ENCODE assay signal across 9 cellular contexts in genomic region chr9:109972026-109973005, GRCh38.
DNase-seq lines count a peak whose midpoint lies in the region; ATAC-seq, FAIRE-seq and TF ChIP-seq lines count a peak whose summit lies in the region.
"Had no signal": no experiment of that assay in that cellular context is flagged by ENCODE, and none has a peak within 500 bp of the region (broad histone marks: within the 10 kb centered on the region; RNA-seq: fewer than 3 reads in every experiment).

No MANE protein-coding gene starts in this region.

- H3K27ac ChIP-seq in small intestine (ENCODE audit: low read depth in 1 of 2, low read length in 1 of 2) = no peak overlapping the region
- H3K27ac ChIP-seq in ascending aorta = no peak overlapping the region

- H3K4me3 ChIP-seq in small intestine (ENCODE audit: low read depth in 1 of 2, low read length in 2 of 2) (no peak overlapping the region), ascending aorta (no peak overlapping the region)

- WGBS in small intestine, 3 donors = 45 to 69% (median 47%) methylated on average over 6 of the region's 6 CpGs

- H3K27me3 ChIP-seq in small intestine (ENCODE audit: control insufficient read depth in 2 of 2, insufficient read depth in 2 of 2, low read length in 2 of 2) (no peaks in the 10 kb centered on the region), ascending aorta (no peaks in the 10 kb centered on the region)

- peak; percentile 48 for ATAC-seq in GM19035 (IDR thresholded peaks at IDR 0.05; ENCODE audit: unreplicated experiment)
- ATAC-seq in HG03097 (IDR thresholded peaks at IDR 0.05; ENCODE audit: low FRiP score, unreplicated experiment) = peak; percentile 52
- peak; percentile 26 for ATAC-seq in activated CD8-positive, alpha-beta T cell treated with anti-CD3 and anti-CD28 coated beads, Interleukin-2, amount 10 ng/mL, durations not matched to agents 7 days and 5 days

- peaks cover 3% of the 10 kb centered on the region for H3K27me3 Mint-ChIP-seq in activated CD8-positive, alpha-beta T cell treated with anti-CD3 and anti-CD28 coated beads, Interleukin-2, amount 10 ng/mL, durations not matched to agents 7 days and 5 days (ENCODE audit: low read depth)

- no peaks in the 10 kb centered on the region for H3K9me3 Mint-ChIP-seq in activated CD8-positive, alpha-beta T cell treated with anti-CD3 and anti-CD28 coated beads, Interleukin-2, amount 10 ng/mL, durations not matched to agents 7 days and 5 days (ENCODE audit: insufficient read depth)

- TF ChIP-seq CTCF in ascending aorta (IDR thresholded peaks at IDR 0.05) = no peak

- no peak overlapping the region for H3K4me3 Mint-ChIP-seq in activated CD8-positive, alpha-beta T cell treated with anti-CD3 and anti-CD28 coated beads, Interleukin-2, amount 10 ng/mL, durations not matched to agents 7 days and 5 days

- DNase-seq in Ammon's horn (ENCODE audit: low spot score) = peak; percentile 84
- DNase-seq in activated CD8-positive, alpha-beta T cell treated with anti-CD3 and anti-CD28 coated beads, Interleukin-2, amount 10 ng/mL, durations not matched to agents 7 days and 5 days = no peak
- DNase-seq in small intestine = peak; percentile 38
- no peak for DNase-seq in NCI-H345 treated with DMSO at 0.1 percent for 48 hours (lab: John Stamatoyannopoulos, UW; ENCODE audit: unreplicated experiment)
- no peak for DNase-seq in A172 (ENCODE audit: low spot score)
- no peak for DNase-seq in ascending aorta (ENCODE audit: low spot score in 2 of 2)

- intact Hi-C loops in ascending aorta (cut with DNase I) = no loop called here

- no peak overlapping the region for H3K27ac Mint-ChIP-seq in activated CD8-positive, alpha-beta T cell treated with anti-CD3 and anti-CD28 coated beads, Interleukin-2, amount 10 ng/mL, durations not matched to agents 7 days and 5 days

- H3K4me1 Mint-ChIP-seq in activated CD8-positive, alpha-beta T cell treated with anti-CD3 and anti-CD28 coated beads, Interleukin-2, amount 10 ng/mL, durations not matched to agents 7 days and 5 days (ENCODE audit: low read depth) = peaks cover 47% of the 10 kb centered on the region

- POLR2A ChIA-PET in activated CD8-positive, alpha-beta T cell treated with anti-CD3 and anti-CD28 coated beads, Interleukin-2, amount 10 ng/mL, durations not matched to agents 7 days and 5 days (lab: Charles Lee) = no interaction called here

- H3K4me1 ChIP-seq in small intestine (ENCODE audit: control insufficient read depth in 2 of 2, insufficient read depth in 1 of 2, low read depth in 1 of 2, low read length in 1 of 2) (no peaks in the 10 kb centered on the region), ascending aorta (peaks cover 0 to 27% of the 10 kb centered on the region in 2 donors)

- CTCF ChIA-PET in activated CD8-positive, alpha-beta T cell treated with anti-CD3 and anti-CD28 coated beads, Interleukin-2, amount 10 ng/mL, durations not matched to agents 7 days and 5 days (lab: Charles Lee) = interaction anchor here (1.3 to 3.3 kb wide), 2 partner anchors 65 to 69 kb away, joined by 3 to 8 read pairs; no protein-coding TSS in a partner anchor

- FAIRE-seq in small intestine (lab: Jason Lieb, UNC) = no peak
- FAIRE-seq: keratinocyte had no signal

- peaks cover 3% of the 10 kb centered on the region for H3K36me3 Mint-ChIP-seq in activated CD8-positive, alpha-beta T cell treated with anti-CD3 and anti-CD28 coated beads, Interleukin-2, amount 10 ng/mL, durations not matched to agents 7 days and 5 days (ENCODE audit: low read depth)

- H3K36me3 ChIP-seq in small intestine (ENCODE audit: control insufficient read depth in 2 of 2, insufficient read depth in 2 of 2, low read length in 2 of 2) (no peaks in the 10 kb centered on the region), ascending aorta (no peaks in the 10 kb centered on the region)

- no peaks in the 10 kb centered on the region for H3K9me3 ChIP-seq in small intestine (ENCODE audit: control insufficient read depth, low read depth)
- H3K9me3 ChIP-seq in ascending aorta = no peaks in the 10 kb centered on the region

Comparison
In these comparisons a context has a peak if more than half of its experiments do, and no peak if none do; other contexts are left out.
1. DNase-seq: peak in Ammon's horn (single experiment) and small intestine (single experiment); none in activated CD8-positive, alpha-beta T cell treated with anti-CD3 and anti-CD28 coated beads, Interleukin-2, amount 10 ng/mL, durations not matched to agents 7 days and 5 days (single experiment), NCI-H345 treated with DMSO at 0.1 percent for 48 hours (single experiment), A172 (single experiment) and ascending aorta (0 of 2).
2. Peak in every context shown above with its lines, with median percentiles within 50 percentile points of each other: ATAC-seq.